Comparison of ENCODE assay signal across 2 cellular contexts in genomic region chr6:5042436-5042835, GRCh38.
TF ChIP-seq lines count a peak whose summit lies in the region.

No MANE protein-coding gene starts in this region.

TF ChIP-seq in HepG2, 621 proteins besides CTCF, POLR2A, EP300 and RAD21:
- TF ChIP-seq RBM22 (optimal IDR thresholded peaks at IDR 0.05; ENCODE audit: low read length) (no peak), ATF7 (IDR thresholded peaks at IDR 0.05) (peak; percentile 39), ATF7 (CRISPR knock-in tag; IDR thresholded peaks at IDR 0.05) (no peak)

TF ChIP-seq in H1, 55 proteins besides CTCF, POLR2A, EP300 and RAD21:
- TF ChIP-seq, protein P1, sequence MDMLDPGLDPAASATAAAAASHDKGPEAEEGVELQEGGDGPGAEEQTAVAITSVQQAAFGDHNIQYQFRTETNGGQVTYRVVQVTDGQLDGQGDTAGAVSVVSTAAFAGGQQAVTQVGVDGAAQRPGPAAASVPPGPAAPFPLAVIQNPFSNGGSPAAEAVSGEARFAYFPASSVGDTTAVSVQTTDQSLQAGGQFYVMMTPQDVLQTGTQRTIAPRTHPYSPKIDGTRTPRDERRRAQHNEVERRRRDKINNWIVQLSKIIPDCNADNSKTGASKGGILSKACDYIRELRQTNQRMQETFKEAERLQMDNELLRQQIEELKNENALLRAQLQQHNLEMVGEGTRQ (IDR thresholded peaks at IDR 0.05; ENCODE audit: low read length) = no peak
- TF ChIP-seq RFX5 (IDR thresholded peaks at IDR 0.05; ENCODE audit: borderline replicate concordance, low read depth, low read length) = no peak
- no peak for TF ChIP-seq GABPA (IDR thresholded peaks at IDR 0.05; ENCODE audit: borderline replicate concordance, insufficient read depth, low read length)
- no peak for TF ChIP-seq CHD1 (IDR thresholded peaks at IDR 0.05; ENCODE audit: low read depth, low read length)
- no peak for TF ChIP-seq EZH2 (IDR thresholded peaks at IDR 0.05; ENCODE audit: low read depth, low read length, severe bottlenecking)
- TF ChIP-seq KDM5A (IDR thresholded peaks at IDR 0.05; ENCODE audit: low read length) = no peak
- TF ChIP-seq SIN3A (conservative IDR thresholded peaks at IDR 0.05 in 1 of 2, IDR thresholded peaks at IDR 0.05 in 1 of 2; ENCODE audit: low read depth in 1 of 2, low read length in 2 of 2) = no peak
- TF ChIP-seq CTBP2 (IDR thresholded peaks at IDR 0.05; ENCODE audit: borderline replicate concordance, insufficient read depth, insufficient read length, low read length) = no peak
- TF ChIP-seq SP2 (IDR thresholded peaks at IDR 0.05; ENCODE audit: low read length) = no peak
- TF ChIP-seq MAFK (IDR thresholded peaks at IDR 0.05; ENCODE audit: low read depth, low read length) = no peak
- TF ChIP-seq SIX5 (IDR thresholded peaks at IDR 0.05; ENCODE audit: low read depth, low read length) = no peak
- no peak for TF ChIP-seq EGR1 (IDR thresholded peaks at IDR 0.05; ENCODE audit: borderline replicate concordance, low read depth, low read length)
- TF ChIP-seq KDM1A (IDR thresholded peaks at IDR 0.05; ENCODE audit: borderline replicate concordance, low read length) = no peak
- TF ChIP-seq, protein P2, sequence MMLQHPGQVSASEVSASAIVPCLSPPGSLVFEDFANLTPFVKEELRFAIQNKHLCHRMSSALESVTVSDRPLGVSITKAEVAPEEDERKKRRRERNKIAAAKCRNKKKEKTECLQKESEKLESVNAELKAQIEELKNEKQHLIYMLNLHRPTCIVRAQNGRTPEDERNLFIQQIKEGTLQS (IDR thresholded peaks at IDR 0.05; ENCODE audit: insufficient read depth, low read depth, low read length) = no peak
- no peak for TF ChIP-seq KDM4A (IDR thresholded peaks at IDR 0.05; ENCODE audit: low read depth, low read length, severe bottlenecking)
- TF ChIP-seq RNF2 (IDR thresholded peaks at IDR 0.05; ENCODE audit: borderline replicate concordance, low read depth, low read length, missing control alignments, poor library complexity, severe bottlenecking) = no peak
- no peak for TF ChIP-seq CBX8 (IDR thresholded peaks at IDR 0.05; ENCODE audit: borderline replicate concordance, low read depth, low read length)
- no peak for TF ChIP-seq HDAC6 (IDR thresholded peaks at IDR 0.05; ENCODE audit: low read depth, low read length)
- no peak for TF ChIP-seq SAP30 (IDR thresholded peaks at IDR 0.05; ENCODE audit: insufficient read depth, insufficient replicate concordance, low read length)
TF ChIP-seq in H1: peak in this region for 0.
